19 cellular contexts compared by ENCODE assay signal in genomic region chr16:82331397-82331796, GRCh38.
"Had no signal": no experiment of that assay in that cellular context is flagged by ENCODE, and none has a peak within 500 bp of the region (broad histone marks: within the 10 kb centered on the region; RNA-seq: fewer than 3 reads in every experiment).

No MANE protein-coding gene starts in this region.

- DNase-seq: activated CD4-positive, alpha-beta memory T cell treated with anti-CD3 and anti-CD28 coated beads, Interleukin-2, amount 10 ng/mL, durations not matched to agents 7 days and 5 days; activated CD4-positive, alpha-beta T cell treated with anti-CD3 and anti-CD28 coated beads for 36 hours; activated gamma-delta T cell; activated T-cell treated with anti-CD3 and anti-CD28 coated beads, Interleukin-2, amount 50 U/mL, for 48 hours; amygdala; brain microvascular endothelial cell; kidney; left ventricle myocardium superior; occipital lobe; spleen; stimulated activated CD4-positive, alpha-beta T cell treated with anti-CD3 and anti-CD28 coated beads, Interleukin-1b, Interleukin-23, amount 100 ng/mL, for 48 hours; stimulated activated naive B cell treated with anti-CD40 and anti-IgM and Interleukin-4, amounts not matched to agents 10 μg/mL and 1 μg/mL and 100 μg/mL, for 72 hours; substantia nigra; transverse colon had no signal

- H3K36me3 ChIP-seq: brain microvascular endothelial cell, spleen, transverse colon had no signal

- H3K27me3 ChIP-seq: brain microvascular endothelial cell, transverse colon had no signal

- H3K9me3 ChIP-seq: spleen, transverse colon had no signal

- H3K27ac Mint-ChIP-seq: activated CD4-positive, alpha-beta memory T cell treated with anti-CD3 and anti-CD28 coated beads, Interleukin-2, amount 10 ng/mL, durations not matched to agents 7 days and 5 days; activated CD4-positive, alpha-beta T cell treated with anti-CD3 and anti-CD28 coated beads for 36 hours; activated naive CD8-positive, alpha-beta T cell; endodermal cell; nephron; stimulated activated naive B cell treated with anti-CD40 and anti-IgM and Interleukin-4, amounts not matched to agents 10 μg/mL and 1 μg/mL and 100 μg/mL, for 72 hours had no signal

- H3K4me1 Mint-ChIP-seq: activated CD4-positive, alpha-beta memory T cell treated with anti-CD3 and anti-CD28 coated beads, Interleukin-2, amount 10 ng/mL, durations not matched to agents 7 days and 5 days; activated CD4-positive, alpha-beta T cell treated with anti-CD3 and anti-CD28 coated beads for 36 hours; stimulated activated naive B cell treated with anti-CD40 and anti-IgM and Interleukin-4, amounts not matched to agents 10 μg/mL and 1 μg/mL and 100 μg/mL, for 72 hours had no signal

- H3K4me3 ChIP-seq: hepatocyte, spleen, transverse colon had no signal

- H3K27ac ChIP-seq: brain microvascular endothelial cell, hepatocyte, spleen, transverse colon had no signal

- H3K4me1 ChIP-seq: spleen, transverse colon had no signal

- H3K27me3 Mint-ChIP-seq: progenitor cell of endocrine pancreas had no signal

- H3K36me3 Mint-ChIP-seq: activated naive CD8-positive, alpha-beta T cell; stimulated activated naive B cell treated with anti-CD40 and anti-IgM and Interleukin-4, amounts not matched to agents 10 μg/mL and 1 μg/mL and 100 μg/mL, for 72 hours had no signal

- H3K9me3 Mint-ChIP-seq: activated CD4-positive, alpha-beta memory T cell treated with anti-CD3 and anti-CD28 coated beads, Interleukin-2, amount 10 ng/mL, durations not matched to agents 7 days and 5 days; endodermal cell had no signal

- H3K4me3 Mint-ChIP-seq: activated CD4-positive, alpha-beta memory T cell treated with anti-CD3 and anti-CD28 coated beads, Interleukin-2, amount 10 ng/mL, durations not matched to agents 7 days and 5 days; activated CD4-positive, alpha-beta T cell treated with anti-CD3 and anti-CD28 coated beads for 36 hours; activated naive CD8-positive, alpha-beta T cell; endodermal cell; nephron; stimulated activated naive B cell treated with anti-CD40 and anti-IgM and Interleukin-4, amounts not matched to agents 10 μg/mL and 1 μg/mL and 100 μg/mL, for 72 hours had no signal
